Comparison of ENCODE assay signal across 9 cellular contexts in genomic region chr2:233832869-233833812, GRCh38. TPM values are rescaled to one million over a fixed set of nuclear protein-coding genes. Genes with fewer than 3 reads are reported as not detected.
DNase-seq lines count a peak whose midpoint lies in the region; ATAC-seq and TF ChIP-seq lines count a peak whose summit lies in the region.
"Had no signal": no experiment of that assay in that cellular context is flagged by ENCODE, and none has a peak within 500 bp of the region (broad histone marks: within the 10 kb centered on the region; RNA-seq: fewer than 3 reads in every experiment).

No MANE protein-coding gene starts in this region.

- 78% methylated on average over 19 of the region's 19 CpGs for WGBS in liver

- H3K79me2 ChIP-seq in DND-41 (ENCODE audit: insufficient read depth, low read length): peaks cover 19% of the 10 kb centered on the region

- H3K36me3 ChIP-seq in DND-41 (ENCODE audit: insufficient read depth, low read length): peaks cover 50% of the 10 kb centered on the region
- no peaks in the 10 kb centered on the region for H3K36me3 ChIP-seq in adipocyte (ENCODE audit: control insufficient read depth, insufficient read depth, low read length, severe bottlenecking)
- no peaks in the 10 kb centered on the region for H3K36me3 ChIP-seq in liver (ENCODE audit: control insufficient read depth in 4 of 4, insufficient read depth in 3 of 4, low read depth in 1 of 4, low read length in 3 of 4)
- H3K36me3 ChIP-seq: uterus had no signal

- peaks cover 26% of the 10 kb centered on the region for H4K20me1 ChIP-seq in DND-41 (ENCODE audit: insufficient read depth, low read length)

- DNase-seq in DND-41 (no peak), LNCaP clone FGC (ENCODE audit: low read depth) (no peak), adipocyte (ENCODE audit: low read depth) (peak; percentile 79), NK-92 (lab: John Stamatoyannopoulos, UW; ENCODE audit: unreplicated experiment) (no peak), T-helper 1 cell (no peak)
- no peak for DNase-seq in activated CD4-positive, alpha-beta T cell treated with anti-CD3 and anti-CD28 coated beads for 48 hours

- H3K9ac ChIP-seq in DND-41 (ENCODE audit: low read depth, low read length): no peak overlapping the region
- peak overlapping the region; percentile 34 for H3K9ac ChIP-seq in adipocyte (ENCODE audit: low read length)
- H3K9ac ChIP-seq in liver (ENCODE audit: low read depth in 1 of 2, low read length in 2 of 2): no peak overlapping the region

- H3K9me3 ChIP-seq in DND-41 (ENCODE audit: insufficient read depth, low read length, severe bottlenecking) (no peaks in the 10 kb centered on the region), adipocyte (ENCODE audit: control insufficient read depth, low read length) (no peaks in the 10 kb centered on the region), liver (ENCODE audit: control insufficient read depth in 4 of 4, low read length in 3 of 4) (no peaks in the 10 kb centered on the region)
- H3K9me3 ChIP-seq: uterus had no signal

- H3K27me3 ChIP-seq in DND-41 (ENCODE audit: insufficient read depth, low read length, poor library complexity): no peaks in the 10 kb centered on the region
- H3K27me3 ChIP-seq in adipocyte (replicated peaks; ENCODE audit: control insufficient read depth, insufficient read depth, low read length): peaks cover 10% of the 10 kb centered on the region
- H3K27me3 ChIP-seq in liver (ENCODE audit: control insufficient read depth in 4 of 4, insufficient read depth in 4 of 4, low read length in 3 of 4): no peaks in the 10 kb centered on the region
- H3K27me3 ChIP-seq: uterus had no signal

- H3K4me2 ChIP-seq in DND-41 (ENCODE audit: insufficient read depth, low read length): no peak overlapping the region

- H3K4me1 ChIP-seq in DND-41 (ENCODE audit: insufficient read depth, low read length) (0 out of 2 replicates have a peak, but pooled peaks cover under 1% of the 10 kb centered on the region), adipocyte (ENCODE audit: control insufficient read depth, insufficient read depth, low read length) (peaks cover 17% of the 10 kb centered on the region), liver (ENCODE audit: control insufficient read depth in 4 of 4, insufficient read depth in 4 of 4, low read length in 3 of 4) (no peaks in the 10 kb centered on the region)
- H3K4me1 ChIP-seq: uterus had no signal

- H3K4me3 ChIP-seq in DND-41 (ENCODE audit: low read depth in 1 of 2, low read length in 2 of 2): no peak overlapping the region
- no peak overlapping the region for H3K4me3 ChIP-seq in LNCaP clone FGC (ENCODE audit: low read depth, low read length)
- H3K4me3 ChIP-seq in adipocyte (ENCODE audit: low read length): no peak overlapping the region
- H3K4me3 ChIP-seq in liver (ENCODE audit: low read depth in 1 of 3, low read length in 3 of 3): no peak overlapping the region
- H3K4me3 ChIP-seq: uterus had no signal

- TF ChIP-seq CTCF in DND-41 (IDR thresholded peaks at IDR 0.05; ENCODE audit: borderline replicate concordance, extremely low read depth, low read length, poor library complexity, severe bottlenecking) (peak; percentile 43), LNCaP clone FGC (IDR thresholded peaks at IDR 0.05; ENCODE audit: control insufficient read depth, extremely low read depth, insufficient read depth) (peak; percentile 69), liver (IDR thresholded peaks at IDR 0.05; ENCODE audit: low read depth, low read length, missing input control) (peak; percentile 36)

- H3K27ac ChIP-seq in DND-41 (ENCODE audit: low read length) (no peak overlapping the region), liver (ENCODE audit: low read depth in 1 of 2, low read length in 2 of 2) (no peak overlapping the region)
- H3K27ac ChIP-seq: uterus had no signal

- TF ChIP-seq RAD21 in liver (IDR thresholded peaks at IDR 0.05): peak; percentile 78 to 88

- ATAC-seq in DND-41 (ENCODE audit: insufficient read depth, low read depth) (peak; percentile 41), HG02763 (IDR thresholded peaks at IDR 0.05; ENCODE audit: unreplicated experiment) (no peak)

- H2AFZ ChIP-seq in DND-41 (ENCODE audit: low read depth, low read length): no peak overlapping the region

TF ChIP-seq in liver, 16 proteins besides CTCF, POLR2A, EP300 and RAD21:
- TF ChIP-seq HNF4G (IDR thresholded peaks at IDR 0.05) (no peak), RXRA (IDR thresholded peaks at IDR 0.05) (peak in 1 of 2 donors; percentile 16), NR2F2 (IDR thresholded peaks at IDR 0.05) (peak; percentile 31)
TF ChIP-seq in liver: peak in this region for 2.

RNA-seq across cellular contexts. Expression of gene HJURP, which starts 21.2 kb away (rescaled TPM):
- total RNA-seq in liver: 10 to 100 TPM in 1 of 2 donors, under 1 TPM in 1; 0.08 to 32.9 TPM
- 1 to 10 TPM in 1 of 2 donors, under 1 TPM in 1; 0.94 to 1.9 TPM for polyA plus RNA-seq in liver

RNA-seq across cellular contexts. Expression of gene MROH2A, which starts 55.0 kb away (rescaled TPM):
- under 1 TPM in 1 of 2 donors, not detected in 1; 0.08 TPM for total RNA-seq in liver
- under 1 TPM; 0.09 to 0.28 TPM for polyA plus RNA-seq in liver
- total RNA-seq: uterus had no signal
